8 cellular contexts compared by ENCODE assay signal in genomic region chr9:124254261-124254682, GRCh38. TPM values are rescaled to one million over a fixed set of nuclear protein-coding genes. Genes with fewer than 3 reads are reported as not detected.
DNase-seq lines count a peak whose midpoint lies in the region; ATAC-seq and TF ChIP-seq lines count a peak whose summit lies in the region.

No MANE protein-coding gene starts in this region.

- peak overlapping the region; percentile 15 to 93 (median 71) for H3K4me3 Mint-ChIP-seq in IgD-negative memory B cell

- peaks cover 0 to 1% (median 0%) of the 10 kb centered on the region in 3 donors for H3K9me3 Mint-ChIP-seq in IgD-negative memory B cell

- intact Hi-C loops in right cardiac atrium (cut with DNase I): no loop called here

- H3K36me3 ChIP-seq in brain microvascular endothelial cell (replicated peaks): no peaks in the 10 kb centered on the region

- in situ Hi-C loops in brain microvascular endothelial cell (cut with HindIII; ENCODE audit: low pct_ligation_motif_present, low sequenced_read_pairs): no loop called here

- peaks cover 20 to 33% (median 21%) of the 10 kb centered on the region in 3 donors for H3K4me1 Mint-ChIP-seq in IgD-negative memory B cell

- H3K4me1 ChIP-seq in right cardiac atrium (ENCODE audit: control insufficient read depth, insufficient read depth, low read length): no peaks in the 10 kb centered on the region

- DNase-seq in NOMO-1 treated with DMSO at 0.1 percent for 48 hours (lab: John Stamatoyannopoulos, UW; ENCODE audit: unreplicated experiment) (peak; percentile 41), NOMO-1 treated with dmso at 0.1 percent for 144 hours (lab: John Stamatoyannopoulos, UW; ENCODE audit: unreplicated experiment) (no peak), NCI-H748 treated with DMSO at 0.1 percent for 48 hours (lab: John Stamatoyannopoulos, UW) (no peak), right cardiac atrium (no peak), brain microvascular endothelial cell (no peak)
- DNase-seq in stimulated activated CD4-positive, alpha-beta T cell treated with anti-CD3 and anti-CD28 coated beads, Interleukin-1b, Interleukin-23, amount 100 ng/mL, for 48 hours: peak; percentile 66

- H3K36me3 Mint-ChIP-seq in IgD-negative memory B cell: peaks cover 2% of the 10 kb centered on the region

- no peak overlapping the region for H3K4me3 ChIP-seq in right cardiac atrium (ENCODE audit: low read length)
- no peak overlapping the region for H3K4me3 ChIP-seq in brain microvascular endothelial cell (ENCODE audit: low read depth, low read length)

- H3K27ac ChIP-seq in right cardiac atrium (ENCODE audit: low read length): no peak overlapping the region
- no peak overlapping the region for H3K27ac ChIP-seq in brain microvascular endothelial cell

- no peaks in the 10 kb centered on the region for H3K9me3 ChIP-seq in right cardiac atrium (ENCODE audit: control insufficient read depth, low read length)

- no peaks in the 10 kb centered on the region for H3K27me3 ChIP-seq in right cardiac atrium (ENCODE audit: control insufficient read depth, insufficient read depth)
- H3K27me3 ChIP-seq in brain microvascular endothelial cell (replicated peaks): no peaks in the 10 kb centered on the region

- H3K27ac Mint-ChIP-seq in IgD-negative memory B cell: peak overlapping the region; percentile 47 to 84 (median 79)

- no peaks in the 10 kb centered on the region for H3K27me3 Mint-ChIP-seq in IgD-negative memory B cell

- no peak for TF ChIP-seq CTCF in brain microvascular endothelial cell (IDR thresholded peaks at IDR 0.05; ENCODE audit: low read depth, low read length, missing control alignments)

- peak; percentile 76 for ATAC-seq in GM21717 (IDR thresholded peaks at IDR 0.05; ENCODE audit: unreplicated experiment)
- no peak for ATAC-seq in right cardiac atrium

- WGBS in right cardiac atrium: 70% methylated on average over 10 of the region's 10 CpGs

RNA-seq across cellular contexts. Expression of gene NEK6, which starts 3.5 kb away (rescaled TPM):
- polyA plus RNA-seq in IgD-negative memory B cell (76.2 TPM), right cardiac atrium (4.7 TPM)
- 10 to 100 TPM; 12.0 to 19.2 (median 15.6) TPM for total RNA-seq in right cardiac atrium

Comparison
In these comparisons a context has a peak if more than half of its experiments do, and no peak if none do; other contexts are left out.
1. DNase-seq: peak in NOMO-1 treated with DMSO at 0.1 percent for 48 hours (single experiment) and stimulated activated CD4-positive, alpha-beta T cell treated with anti-CD3 and anti-CD28 coated beads, Interleukin-1b, Interleukin-23, amount 100 ng/mL, for 48 hours (single experiment); none in NOMO-1 treated with dmso at 0.1 percent for 144 hours (single experiment), NCI-H748 treated with DMSO at 0.1 percent for 48 hours (single experiment), right cardiac atrium (0 of 3) and brain microvascular endothelial cell (single experiment).
2. RNA of gene NEK6, which starts 3.5 kb away (polyA plus RNA-seq): 76.2 TPM in IgD-negative memory B cell (single experiment); 4.7 TPM in right cardiac atrium (single experiment); every median in the first group is over 10 times any median in the second.